Comparison of ENCODE assay signal across 1 cellular context in genomic region chr9:90099262-90099982, GRCh38.
TF ChIP-seq lines count a peak whose summit lies in the region.

No MANE protein-coding gene starts in this region.

TF ChIP-seq in GM12878, 131 proteins besides CTCF, POLR2A, EP300 and RAD21 (continued from another document):
- TF ChIP-seq, protein P1, sequence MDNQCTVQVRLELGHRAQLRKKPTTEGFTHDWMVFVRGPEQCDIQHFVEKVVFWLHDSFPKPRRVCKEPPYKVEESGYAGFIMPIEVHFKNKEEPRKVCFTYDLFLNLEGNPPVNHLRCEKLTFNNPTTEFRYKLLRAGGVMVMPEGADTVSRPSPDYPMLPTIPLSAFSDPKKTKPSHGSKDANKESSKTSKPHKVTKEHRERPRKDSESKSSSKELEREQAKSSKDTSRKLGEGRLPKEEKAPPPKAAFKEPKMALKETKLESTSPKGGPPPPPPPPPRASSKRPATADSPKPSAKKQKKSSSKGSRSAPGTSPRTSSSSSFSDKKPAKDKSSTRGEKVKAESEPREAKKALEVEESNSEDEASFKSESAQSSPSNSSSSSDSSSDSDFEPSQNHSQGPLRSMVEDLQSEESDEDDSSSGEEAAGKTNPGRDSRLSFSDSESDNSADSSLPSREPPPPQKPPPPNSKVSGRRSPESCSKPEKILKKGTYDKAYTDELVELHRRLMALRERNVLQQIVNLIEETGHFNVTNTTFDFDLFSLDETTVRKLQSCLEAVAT (IDR thresholded peaks at IDR 0.05), result 0 out of 2 replicates have a peak, but pooled peaks have one; percentile 36
- TF ChIP-seq SMC3 (IDR thresholded peaks at IDR 0.05; ENCODE audit: borderline replicate concordance, low read length), result peak; percentile 56; the same call in 1 of the 2 replicates
- no peak for TF ChIP-seq TCF12 (IDR thresholded peaks at IDR 0.05; ENCODE audit: low read depth, low read length)
- no peak for TF ChIP-seq NFXL1 (IDR thresholded peaks at IDR 0.05; ENCODE audit: borderline replicate concordance)
- TF ChIP-seq ETV6 (conservative IDR thresholded peaks at IDR 0.05 in 1 of 2, IDR thresholded peaks at IDR 0.05 in 1 of 2; ENCODE audit: borderline replicate concordance in 1 of 2, low read depth in 1 of 2), result no peak
- TF ChIP-seq PML (IDR thresholded peaks at IDR 0.05; ENCODE audit: low read length), result no peak
- TF ChIP-seq IRF4 (IDR thresholded peaks at IDR 0.05; ENCODE audit: low read depth, low read length), result no peak
- no peak for TF ChIP-seq KAT2A (conservative IDR thresholded peaks at IDR 0.05; ENCODE audit: control insufficient read depth, low read depth, low read length)
